In genomic region chr6:17940151-17940791, GRCh38 we compare ENCODE assay signal across 17 cellular contexts. TPM values are rescaled to one million over a fixed set of nuclear protein-coding genes. Genes with fewer than 3 reads are reported as not detected.
"Had no signal": no experiment of that assay in that cellular context is flagged by ENCODE, and none has a peak within 500 bp of the region (broad histone marks: within the 10 kb centered on the region; RNA-seq: fewer than 3 reads in every experiment).

No MANE protein-coding gene starts in this region.

- H3K36me3 ChIP-seq: sigmoid colon had no signal

- H3K27ac Mint-ChIP-seq: activated CD4-positive, alpha-beta T cell treated with anti-CD3 and anti-CD28 coated beads for 36 hours; activated CD8-positive, alpha-beta T cell treated with anti-CD3 and anti-CD28 coated beads, Interleukin-2, amount 10 ng/mL, durations not matched to agents 7 days and 5 days; activated T-helper 17 cell treated with anti-CD3 and anti-CD28 coated beads, Interleukin-2, amount 50 U/mL, for 72 hours; naive thymus-derived CD8-positive, alpha-beta T cell; T-cell had no signal

- H3K4me3 Mint-ChIP-seq: activated CD4-positive, alpha-beta T cell treated with anti-CD3 and anti-CD28 coated beads for 36 hours; activated CD8-positive, alpha-beta T cell treated with anti-CD3 and anti-CD28 coated beads, Interleukin-2, amount 10 ng/mL, durations not matched to agents 7 days and 5 days; activated T-helper 17 cell treated with anti-CD3 and anti-CD28 coated beads, Interleukin-2, amount 50 U/mL, for 72 hours; naive thymus-derived CD8-positive, alpha-beta T cell; T-cell had no signal

- H3K9me3 Mint-ChIP-seq: T-cell had no signal

- H3K36me3 Mint-ChIP-seq: T-cell had no signal

- H3K4me3 ChIP-seq: mucosa of descending colon, sigmoid colon had no signal

- H3K27me3 ChIP-seq: sigmoid colon had no signal

- DNase-seq: activated CD4-positive, alpha-beta T cell treated with anti-CD3 and anti-CD28 coated beads for 36 hours; activated CD8-positive, alpha-beta T cell treated with anti-CD3 and anti-CD28 coated beads, Interleukin-2, amount 10 ng/mL, durations not matched to agents 7 days and 5 days; activated naive CD4-positive, alpha-beta T cell treated with anti-CD3 and anti-CD28 coated beads, Interleukin-2, amount 50 U/mL, for 16 hours; central memory CD4-positive, alpha-beta T cell; cortex of kidney; effector CD8-positive, alpha-beta T cell; hippocampal formation; islet precursor cell; mammary epithelial cell; mucosa of descending colon; naive thymus-derived CD8-positive, alpha-beta T cell; sigmoid colon; stimulated activated CD4-positive, alpha-beta T cell treated with anti-CD3 and anti-CD28 coated beads, Interleukin-12 subunit alpha, Interleukin-12 subunit beta, amount 100 ng/mL, for 4 hours; stimulated activated naive CD4-positive, alpha-beta T cell; T-cell had no signal

- H3K9me3 ChIP-seq: mucosa of descending colon, sigmoid colon had no signal

- H3K27ac ChIP-seq: sigmoid colon, VCaP had no signal

- H3K4me1 Mint-ChIP-seq: activated T-helper 17 cell treated with anti-CD3 and anti-CD28 coated beads, Interleukin-2, amount 50 U/mL, for 72 hours had no signal

RNA-seq across cellular contexts. Expression of gene KIF13A, which starts 47.2 kb away (rescaled TPM):
- total RNA-seq: activated CD8-positive, alpha-beta T cell treated with anti-CD3 and anti-CD28 coated beads, Interleukin-2, amount 10 ng/mL, durations not matched to agents 7 days and 5 days had no signal
- polyA plus RNA-seq: naive thymus-derived CD8-positive, alpha-beta T cell had no signal
